In genomic region chr7:10973061-10973941, GRCh38 we compare ENCODE assay signal across 8 cellular contexts. TPM values are rescaled to one million over a fixed set of nuclear protein-coding genes. Genes with fewer than 3 reads are reported as not detected.
DNase-seq lines count a peak whose midpoint lies in the region; ATAC-seq and TF ChIP-seq lines count a peak whose summit lies in the region.

PHF14 (plus strand) TSS chr7:10973872; CDS start chr7:10974324, 452 bp downstream.

- no peaks in the 10 kb centered on the region for H3K9me3 ChIP-seq in colonic mucosa

- H3K27ac Mint-ChIP-seq in activated CD4-positive, alpha-beta T cell treated with anti-CD3 and anti-CD28 coated beads, Interleukin-2, amount 10 ng/mL, durations not matched to agents 24 days and 14 days, result peak within 1 kb of the TSS; percentile 93

- ATAC-seq in GM19324 (IDR thresholded peaks at IDR 0.05; ENCODE audit: low FRiP score, unreplicated experiment) (peak; percentile 99), HG03469 (IDR thresholded peaks at IDR 0.05; ENCODE audit: unreplicated experiment) (peak; percentile 90)

- CTCF ChIA-PET in BJ (lab: Yijun Ruan, JAX), result no interaction called here

- no peaks in the 10 kb centered on the region for H3K4me1 ChIP-seq in colonic mucosa

- H3K27me3 ChIP-seq in BJ (ENCODE audit: control insufficient read depth, insufficient read depth, low read length), result no peaks in the 10 kb centered on the region
- no peaks in the 10 kb centered on the region for H3K27me3 ChIP-seq in colonic mucosa
- no peaks in the 10 kb centered on the region for H3K27me3 ChIP-seq in layer of hippocampus (ENCODE audit: control insufficient read depth, insufficient read depth, low read length)

- peak within 1 kb of the TSS; percentile 76 for H3K27ac ChIP-seq in colonic mucosa
- peak within 1 kb of the TSS; percentile 74 for H3K27ac ChIP-seq in layer of hippocampus (ENCODE audit: low read depth, low read length)

- H3K36me3 ChIP-seq in BJ (ENCODE audit: control insufficient read depth, insufficient read depth, low read length), result no peaks in the 10 kb centered on the region
- no peaks in the 10 kb centered on the region for H3K36me3 ChIP-seq in colonic mucosa

- peaks cover 17% of the 10 kb centered on the region for H3K27me3 Mint-ChIP-seq in activated CD4-positive, alpha-beta T cell treated with anti-CD3 and anti-CD28 coated beads, Interleukin-2, amount 10 ng/mL, durations not matched to agents 24 days and 14 days

- POLR2A ChIA-PET in BJ (lab: Charles Lee), result interaction anchor here (1.0 kb wide), 1 partner anchor 32 kb away, joined by 3 read pairs; no protein-coding TSS in a partner anchor

- H3K9me3 Mint-ChIP-seq in activated CD4-positive, alpha-beta T cell treated with anti-CD3 and anti-CD28 coated beads, Interleukin-2, amount 10 ng/mL, durations not matched to agents 24 days and 14 days, result peaks cover 4% of the 10 kb centered on the region

- peaks cover 32% of the 10 kb centered on the region for H3K4me1 Mint-ChIP-seq in activated CD4-positive, alpha-beta T cell treated with anti-CD3 and anti-CD28 coated beads, Interleukin-2, amount 10 ng/mL, durations not matched to agents 24 days and 14 days

- TF ChIP-seq CTCF in BJ (IDR thresholded peaks at IDR 0.05; ENCODE audit: insufficient read depth, low read depth, low read length) (no peak), colonic mucosa (IDR thresholded peaks at IDR 0.05) (no peak)

- peak within 1 kb of the TSS; percentile 84 to 98 for H3K9ac ChIP-seq in colonic mucosa (ENCODE audit: low read depth in 2 of 2, low read length in 2 of 2)

- H3K4me3 Mint-ChIP-seq in activated CD4-positive, alpha-beta T cell treated with anti-CD3 and anti-CD28 coated beads, Interleukin-2, amount 10 ng/mL, durations not matched to agents 24 days and 14 days, result peak within 1 kb of the TSS; percentile 94

- DNase-seq in BJ (ENCODE audit: low read depth) (peak; percentile 77), NCI-H526 treated with DMSO at 0.1 percent for 48 hours (lab: John Stamatoyannopoulos, UW) (peak; percentile 94), colonic mucosa (peak; percentile 96)
- DNase-seq in activated CD4-positive, alpha-beta T cell treated with anti-CD3 and anti-CD28 coated beads, Interleukin-2, amount 10 ng/mL, durations not matched to agents 24 days and 14 days, result peak; percentile 98
- DNase-seq in stimulated activated CD4-positive, alpha-beta T cell treated with anti-CD3 and anti-CD28 coated beads, Interleukin-1b, Interleukin-23, amount 100 ng/mL, for 4 hours (ENCODE audit: low read depth in 2 of 2), result peak; percentile 90 to 94

- intact Hi-C loops in activated CD4-positive, alpha-beta T cell treated with anti-CD3 and anti-CD28 coated beads, Interleukin-2, amount 10 ng/mL, durations not matched to agents 24 days and 14 days (cut with micrococcal nuclease), result loop anchor here (1.0 to 2.0 kb wide), 2 partner anchors 33 to 148 kb away; a partner anchor contains a TSS
- intact Hi-C loops in colonic mucosa (cut with DNase I), result no loop called here

- H3K4me3 ChIP-seq in BJ (ENCODE audit: low read depth, low read length) (peak within 1 kb of the TSS; percentile 58), colonic mucosa (peak within 1 kb of the TSS; percentile 85)

- peaks cover 24% of the 10 kb centered on the region for H3K36me3 Mint-ChIP-seq in activated CD4-positive, alpha-beta T cell treated with anti-CD3 and anti-CD28 coated beads, Interleukin-2, amount 10 ng/mL, durations not matched to agents 24 days and 14 days (ENCODE audit: low read depth)

RNA-seq across cellular contexts. Expression of gene PHF14, which starts in this region (rescaled TPM):
- polyA plus RNA-seq in BJ (2011; rRNA removed), result 6.5 and 9.6 TPM in 2 replicates
- 8.4 and 9.1 TPM in 2 replicates for polyA minus RNA-seq in BJ (2011; rRNA and poly(A)+ RNA removed)
- 36.7 and 42.7 TPM in 2 replicates for total RNA-seq in activated CD4-positive, alpha-beta T cell treated with anti-CD3 and anti-CD28 coated beads, Interleukin-2, amount 10 ng/mL, durations not matched to agents 24 days and 14 days
- 10 to 100 TPM; 25.8 to 28.5 TPM for total RNA-seq in colonic mucosa

Comparison
In these comparisons a context has a peak if more than half of its experiments do, and no peak if none do; other contexts are left out.
1. Peak in every context shown above with its lines: DNase-seq, ATAC-seq, H3K4me3 ChIP-seq and H3K27ac ChIP-seq.